13 cellular contexts compared by ENCODE assay signal in genomic region chr12:12818693-12819092, GRCh38. TPM values are rescaled to one million over a fixed set of nuclear protein-coding genes. Genes with fewer than 3 reads are reported as not detected.
DNase-seq lines count a peak whose midpoint lies in the region; ATAC-seq, FAIRE-seq and TF ChIP-seq lines count a peak whose summit lies in the region.
"Had no signal": no experiment of that assay in that cellular context is flagged by ENCODE, and none has a peak within 500 bp of the region (broad histone marks: within the 10 kb centered on the region; RNA-seq: fewer than 3 reads in every experiment).

No MANE protein-coding gene starts in this region.

- DNase-seq in Caki2 (ENCODE audit: low read depth), result peak; percentile 48
- no peak for DNase-seq in PC-3
- DNase-seq in chondrocyte (ENCODE audit: low spot score), result no peak
- DNase-seq in prostate gland (ENCODE audit: low spot score), result no peak
- no peak for DNase-seq in activated gamma-delta T cell (lab: John Stamatoyannopoulos, UW)
- DNase-seq in posterior cingulate gyrus, result no peak
- no peak for DNase-seq in HTR-8/SVneo (ENCODE audit: insufficient read length, low spot score)
- DNase-seq in NCI-H2196 (lab: John Stamatoyannopoulos, UW; ENCODE audit: unreplicated experiment), result no peak
- DNase-seq: immature natural killer cell, ovary, SJCRH30 had no signal

- POLR2A ChIA-PET in PC-3 (lab: Charles Lee; ENCODE audit: unreplicated experiment), result interaction anchor here (0.6 kb wide), 1 partner anchor 1969 kb away, joined by 3 read pairs; the partner anchor contains the start of gene PRR4

- TF ChIP-seq CTCF in PC-3 (conservative IDR thresholded peaks at IDR 0.05; ENCODE audit: low read depth, low read length) (no peak), chondrocyte (IDR thresholded peaks at IDR 0.05) (no peak), prostate gland (IDR thresholded peaks at IDR 0.05) (no peak)

- H3K9me2 ChIP-seq in PC-3 (replicated peaks; ENCODE audit: low read length), result no peaks in the 10 kb centered on the region

- peaks cover 75% of the 10 kb centered on the region for H3K79me2 ChIP-seq in PC-3 (ENCODE audit: low read length)

- H4K20me1 ChIP-seq in PC-3 (ENCODE audit: low read length), result no peaks in the 10 kb centered on the region

- no TSS peak for BruUV-seq in PC-3 (replicated peaks; lab: Mats Ljungman, UMichigan)

- H3K27me3 ChIP-seq in PC-3 (ENCODE audit: low read length) (no peaks in the 10 kb centered on the region), prostate gland (replicated peaks; ENCODE audit: insufficient read depth) (no peaks in the 10 kb centered on the region)
- H3K27me3 ChIP-seq: BLaER1 treated with 17β-estradiol and CSF1 and Interleukin-3, amounts not matched to agents 10 nM and 100 nM; ovary; SJCRH30 had no signal

- no peaks in the 10 kb centered on the region for H3K27me3 Mint-ChIP-seq in chondrocyte (ENCODE audit: low read depth)

- no peak for TF ChIP-seq POLR2A in prostate gland (IDR thresholded peaks at IDR 0.05)

- peaks cover 69% of the 10 kb centered on the region for H3K4me1 Mint-ChIP-seq in chondrocyte (ENCODE audit: low read depth)

- H3K36me3 ChIP-seq in PC-3 (ENCODE audit: low read depth, low read length) (peaks cover 50% of the 10 kb centered on the region), prostate gland (peaks cover 3% of the 10 kb centered on the region in 2 donors)
- H3K36me3 ChIP-seq: ovary had no signal

- no peak overlapping the region for H3K9ac ChIP-seq in PC-3 (ENCODE audit: low read length)
- H3K9ac ChIP-seq: BLaER1 treated with 17β-estradiol and CSF1 and Interleukin-3, amounts not matched to agents 10 nM and 100 nM had no signal

- no peak for ATAC-seq in PC-3

- H3K4me1 ChIP-seq in PC-3 (ENCODE audit: insufficient read depth, low read length), result peaks cover 72% of the 10 kb centered on the region
- peaks cover 10% of the 10 kb centered on the region for H3K4me1 ChIP-seq in prostate gland (replicated peaks)

- H3F3A ChIP-seq in PC-3 (ENCODE audit: low read length, unreplicated experiment), result no peaks in the 10 kb centered on the region

- H3K27ac Mint-ChIP-seq in chondrocyte (ENCODE audit: unreplicated experiment), result peak overlapping the region; percentile 34

- CTCF ChIA-PET in PC-3 (lab: Charles Lee), result no interaction called here

- H3K9me3 ChIP-seq in PC-3 (ENCODE audit: low read length) (no peaks in the 10 kb centered on the region), prostate gland (no peaks in the 10 kb centered on the region)
- H3K9me3 ChIP-seq: BLaER1 treated with 17β-estradiol and CSF1 and Interleukin-3, amounts not matched to agents 10 nM and 100 nM; ovary; SJCRH30 had no signal

- H3K9me3 Mint-ChIP-seq in chondrocyte (ENCODE audit: low read depth), result no peaks in the 10 kb centered on the region
- H3K9me3 Mint-ChIP-seq: immature natural killer cell had no signal

- in situ Hi-C loops in Caki2 (cut with HindIII; ENCODE audit: low pct_unique_long_range_greater_than_20kb, low sequenced_read_pairs), result no loop called here

- H3K4me3 ChIP-seq in PC-3 (ENCODE audit: low read length) (peak overlapping the region; percentile 3; the same call in 1 of the 2 replicates), prostate gland (no peak overlapping the region)
- H3K4me3 ChIP-seq: BLaER1 treated with 17β-estradiol and CSF1 and Interleukin-3, amounts not matched to agents 10 nM and 100 nM; ovary; SJCRH30 had no signal

- H2AFZ ChIP-seq in PC-3 (ENCODE audit: low read length), result no peak overlapping the region

- H3K27ac ChIP-seq in PC-3 (ENCODE audit: low read length), result peak overlapping the region; percentile 81
- peak overlapping the region; percentile 9 to 18 for H3K27ac ChIP-seq in prostate gland
- H3K27ac ChIP-seq: BLaER1 treated with 17β-estradiol and CSF1 and Interleukin-3, amounts not matched to agents 10 nM and 100 nM; ovary had no signal

- intact Hi-C loops in PC-3 (cut with micrococcal nuclease), result loop anchor here (2.0 kb wide), 1 partner anchor 16 kb away; no protein-coding TSS in a partner anchor
- intact Hi-C loops in prostate gland (cut with DNase I), result no loop called here
- intact Hi-C loops in posterior cingulate gyrus (cut with DNase I), result loop anchor here (10.0 kb wide), 1 partner anchor 176 kb away; no protein-coding TSS in a partner anchor

- no peak overlapping the region for H3K4me3 Mint-ChIP-seq in chondrocyte (ENCODE audit: unreplicated experiment)
- H3K4me3 Mint-ChIP-seq: immature natural killer cell had no signal

- WGBS in prostate gland, result 88% methylated on average over 4 of the region's 4 CpGs

- no peak for FAIRE-seq in HTR-8/SVneo (lab: Jason Lieb, UNC)
- FAIRE-seq: GM12892 had no signal

- H3K36me3 Mint-ChIP-seq in chondrocyte (ENCODE audit: low read depth), result peaks cover 31% of the 10 kb centered on the region

- H3K4me2 ChIP-seq in PC-3 (ENCODE audit: low read length), result peak overlapping the region; percentile 45

RNA-seq across cellular contexts. Expression of gene DDX47, which starts 5.5 kb away (rescaled TPM):
- 71.9 and 114 TPM in 2 replicates for total RNA-seq in Caki2 (2014; rRNA removed; shearing (Covaris generic); ENCODE audit: low replicate concordance)
- 58.9 and 59.0 TPM in 2 replicates for total RNA-seq in PC-3 (2014; rRNA removed)
- total RNA-seq in chondrocyte, result 33.6 to 44.0 TPM (median 39.3 TPM) in 3 replicates
- total RNA-seq in prostate gland, result 10 to 100 TPM; 44.6 to 74.8 TPM

RNA-seq across cellular contexts. Expression of gene APOLD1, which starts 33.2 kb away (rescaled TPM):
- total RNA-seq in Caki2 (2014; rRNA removed; shearing (Covaris generic); ENCODE audit: low replicate concordance), result 5.1 and 8.4 TPM in 2 replicates
- total RNA-seq in PC-3 (2014; rRNA removed) (2.8 and 3.5 TPM in 2 replicates), chondrocyte (4.2 to 8.1 TPM (median 7.1 TPM) in 3 replicates), prostate gland (10 to 100 TPM; 10.7 to 16.1 TPM)
